9 cellular contexts compared by ENCODE assay signal in genomic region chr1:108661030-108661609, GRCh38. TPM values are rescaled to one million over a fixed set of nuclear protein-coding genes. Genes with fewer than 3 reads are reported as not detected.
DNase-seq lines count a peak whose midpoint lies in the region; ATAC-seq and TF ChIP-seq lines count a peak whose summit lies in the region.
"Had no signal": no experiment of that assay in that cellular context is flagged by ENCODE, and none has a peak within 500 bp of the region (broad histone marks: within the 10 kb centered on the region; RNA-seq: fewer than 3 reads in every experiment).

TSS of gene HENMT1 (minus strand) at chr1:108661093. CDS start at chr1:108659884, 1,209 bp downstream.

- H3K4me1 Mint-ChIP-seq in T-cell, result peaks cover 35 to 48% (median 40%) of the 10 kb centered on the region in 3 donors

- intact Hi-C loops in ascending aorta (cut with DNase I), result loop anchor here (2.0 to 10.0 kb wide), 2 partner anchors 32 to 84 kb away; partner anchors contain the start of genes PRPF38B and STXBP3

- CTCF ChIA-PET in T-cell (lab: Charles Lee), result interaction anchor here (0.6 to 4.5 kb wide), 13 partner anchors 14 to 753 kb away, joined by 3 to 33 read pairs (median 6); partner anchors contain the start of genes EEIG2 (in 1 of the 2) and PRPF38B (in 1 of the 2)

- peaks cover 0 to 3% of the 10 kb centered on the region in 2 donors for H3K4me1 ChIP-seq in ascending aorta
- peaks cover 1% of the 10 kb centered on the region; the same call in 1 of the 2 replicates for H3K4me1 ChIP-seq in iPS DF 6.9 (ENCODE audit: control insufficient read depth, insufficient read depth, low read length)

- H3K36me3 ChIP-seq in ascending aorta, result no peaks in the 10 kb centered on the region
- H3K36me3 ChIP-seq in iPS DF 6.9 (ENCODE audit: control insufficient read depth, insufficient read depth, low read length), result no peaks in the 10 kb centered on the region

- peak within 1 kb of the TSS; percentile 80 to 85 (median 82) for H3K4me3 Mint-ChIP-seq in T-cell

- WGBS in iPS DF 6.9 (ENCODE audit: insufficient coverage, insufficient read length), result no CpG with 5 or more reads among the region's 81 CpGs

- H3K27ac ChIP-seq in ascending aorta, result peak within 1 kb of the TSS; percentile 92 to 93
- no peak within 1 kb of the TSS for H3K27ac ChIP-seq in iPS DF 6.9 (ENCODE audit: low read length)
- H3K27ac ChIP-seq: KMS-11 had no signal

- H3K9me3 ChIP-seq in ascending aorta (no peaks in the 10 kb centered on the region), iPS DF 6.9 (ENCODE audit: control insufficient read depth, insufficient read depth, low read length) (no peaks in the 10 kb centered on the region)

- no peaks in the 10 kb centered on the region for H3K27me3 Mint-ChIP-seq in T-cell

- TF ChIP-seq CTCF in ascending aorta (IDR thresholded peaks at IDR 0.05), result no peak

- DNase-seq in AG20443 (ENCODE audit: low spot score) (peak; percentile 88), T-cell (peak; percentile 70 to 88 (median 81)), ascending aorta (ENCODE audit: low spot score in 2 of 2) (peak in 1 of 2 donors; percentile 78), iPS DF 6.9 (ENCODE audit: low read depth, low spot score) (peak; percentile 29), skeletal muscle cell (ENCODE audit: low read depth) (peak; percentile 21), NCI-H2081 (lab: John Stamatoyannopoulos, UW) (no peak)

- ATAC-seq in GM19324 (IDR thresholded peaks at IDR 0.05; ENCODE audit: low FRiP score, unreplicated experiment) (peak; percentile 86), HG03558 (IDR thresholded peaks at IDR 0.05; ENCODE audit: extremely low read depth, unreplicated experiment) (peak; percentile 59), T-cell (replicated peaks in 1 of 4) (peak; percentile 89 to 91 (median 90))

- no peaks in the 10 kb centered on the region for H3K9me3 Mint-ChIP-seq in T-cell

- peak within 1 kb of the TSS; percentile 94 to 95 for H3K27ac Mint-ChIP-seq in T-cell

- H3K4me3 ChIP-seq in ascending aorta (peak within 1 kb of the TSS; percentile 74 to 87), iPS DF 6.9 (ENCODE audit: low read length) (peak within 1 kb of the TSS; percentile 49), skeletal muscle cell (ENCODE audit: low read depth, low read length) (peak within 1 kb of the TSS; percentile 53)

- H3K27me3 ChIP-seq in ascending aorta (no peaks in the 10 kb centered on the region), iPS DF 6.9 (ENCODE audit: control insufficient read depth, insufficient read depth, low read length) (no peaks in the 10 kb centered on the region; the same call in 1 of the 2 replicates)

- POLR2A ChIA-PET in T-cell (lab: Charles Lee), result interaction anchor here (0.7 to 2.7 kb wide), 8 partner anchors 10 to 101 kb away, joined by 3 to 45 read pairs (median 6); partner anchors contain the start of genes PRPF38B (in 2 of the 2) and EEIG2 (in 1 of the 2)

- peaks cover 11% of the 10 kb centered on the region for H3K36me3 Mint-ChIP-seq in T-cell

RNA-seq across cellular contexts. Expression of gene HENMT1, which starts in this region (rescaled TPM):
- 10 to 100 TPM; 11.0 to 20.2 (median 16.0) TPM for total RNA-seq in T-cell
- not detected for total RNA-seq in ascending aorta

Comparison
In these comparisons a context has a peak if more than half of its experiments do, and no peak if none do; other contexts are left out.
1. RNA of gene HENMT1 (total RNA-seq): 11.0 to 20.2 TPM in T-cell; not detected in ascending aorta (single experiment); every median in the first group is over 10 times any median in the second.
2. DNase-seq: peak in AG20443 (single experiment), T-cell (34 of 34), iPS DF 6.9 (single experiment) and skeletal muscle cell (single experiment); none in NCI-H2081 (0 of 2).
3. Peak in every context shown above with its lines, with median percentiles within 50 percentile points of each other: ATAC-seq and H3K4me3 ChIP-seq.